In the genomic region with DNA sequence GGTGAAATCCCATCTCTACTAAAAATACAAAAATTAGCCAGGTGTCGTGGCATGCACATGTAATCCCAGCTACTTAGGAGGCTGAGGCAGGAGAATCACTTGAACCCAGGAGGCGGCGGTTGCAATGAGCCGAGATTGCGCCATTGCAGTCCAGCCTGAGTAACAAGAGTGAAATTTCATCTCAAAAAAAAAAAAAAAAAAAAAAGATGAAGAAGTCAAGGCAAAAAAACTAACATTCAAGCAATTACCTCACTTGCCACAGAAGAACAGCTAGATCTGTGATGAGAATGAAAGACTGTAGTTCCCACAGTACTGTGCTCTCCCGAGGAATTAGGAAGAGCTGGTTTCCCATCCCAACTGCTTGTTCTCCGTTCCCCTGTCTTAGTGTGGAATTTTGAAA, we compare ENCODE assay signal across 12 cellular contexts.
A peak's percentile ranks its signal among the peaks of the same experiment; 100 is the strongest.
DNase-seq lines count a peak whose midpoint lies in the region; ATAC-seq and TF ChIP-seq lines count a peak whose summit lies in the region.
"Had no signal": no experiment of that assay in that cellular context is flagged by ENCODE, and none has a peak within 500 bp of the region (broad histone marks: within the 10 kb centered on the region; RNA-seq: fewer than 3 reads in every experiment).

No MANE protein-coding gene starts in this region.

- peaks cover 24 to 44% (median 27%) of the 10 kb centered on the region in 5 donors for H3K27me3 Mint-ChIP-seq in naive thymus-derived CD8-positive, alpha-beta T cell
- H3K27me3 Mint-ChIP-seq in natural killer cell (ENCODE audit: low read depth in 2 of 2), result peaks cover 24 to 60% of the 10 kb centered on the region in 2 donors

- H3K9me2 ChIP-seq in PC-3 (replicated peaks; ENCODE audit: low read length), result no peaks in the 10 kb centered on the region

- ATAC-seq in PC-3 (no peak), natural killer cell (no peak)
- ATAC-seq in naive thymus-derived CD8-positive, alpha-beta T cell, result no peak

- no peak overlapping the region for H2BK5ac ChIP-seq in trophoblast cell (ENCODE audit: low read depth, low read length, poor library complexity)

- DNase-seq in G401 (ENCODE audit: low spot score) (peak; percentile 6), PC-3 (no peak), epithelial cell of prostate (ENCODE audit: low read depth, low spot score) (no peak), trophoblast cell (peak; percentile 54 to 59), islet precursor cell (no peak), natural killer cell (no peak)
- no peak for DNase-seq in naive thymus-derived CD8-positive, alpha-beta T cell
- DNase-seq: CD4-positive, alpha-beta T cell; GOT3; H9 had no signal

- WGBS in trophoblast cell (ENCODE audit: extremely low coverage, insufficient coverage, insufficient read length), result no CpG with 5 or more reads among the region's 7 CpGs

- CTCF ChIA-PET in PC-3 (lab: Charles Lee), result no interaction called here

- POLR2A ChIA-PET in PC-3 (lab: Charles Lee; ENCODE audit: unreplicated experiment), result no interaction called here
- POLR2A ChIA-PET in naive thymus-derived CD8-positive, alpha-beta T cell (lab: Charles Lee), result interaction anchor here (0.7 kb wide), 1 partner anchor 679 kb away, joined by 4 read pairs; no protein-coding TSS in a partner anchor

- no peak overlapping the region for H3K18ac ChIP-seq in trophoblast cell (ENCODE audit: low read length)

- no peak overlapping the region for H3K4ac ChIP-seq in trophoblast cell (ENCODE audit: low read depth, low read length)

- H2AK5ac ChIP-seq in trophoblast cell (ENCODE audit: low read length), result no peak overlapping the region

- no peaks in the 10 kb centered on the region for H3K9me3 Mint-ChIP-seq in naive thymus-derived CD8-positive, alpha-beta T cell
- H3K9me3 Mint-ChIP-seq in natural killer cell, result no peaks in the 10 kb centered on the region
- H3K9me3 Mint-ChIP-seq: CD4-positive, alpha-beta T cell had no signal

- peaks cover 16% of the 10 kb centered on the region for H3K4me1 ChIP-seq in PC-3 (ENCODE audit: insufficient read depth, low read length)
- peaks cover 10 to 25% of the 10 kb centered on the region in 2 experiments for H3K4me1 ChIP-seq in trophoblast cell (ENCODE audit: control insufficient read depth in 1 of 2, insufficient read depth in 2 of 2, low read length in 2 of 2)

- H4K12ac ChIP-seq in trophoblast cell (ENCODE audit: low read depth, low read length), result no peak overlapping the region

- H3K14ac ChIP-seq in trophoblast cell (ENCODE audit: low read length), result no peak overlapping the region

- H3K4me3 ChIP-seq in PC-3 (ENCODE audit: low read length), result no peak overlapping the region
- no peak overlapping the region for H3K4me3 ChIP-seq in trophoblast cell (ENCODE audit: low read depth, low read length)

- no peak overlapping the region for H3K4me3 Mint-ChIP-seq in naive thymus-derived CD8-positive, alpha-beta T cell
- H3K4me3 Mint-ChIP-seq in natural killer cell, result no peak overlapping the region
- H3K4me3 Mint-ChIP-seq: B cell; CD4-positive, alpha-beta T cell; H9 had no signal

- H3K9me3 ChIP-seq in PC-3 (ENCODE audit: low read length), result no peaks in the 10 kb centered on the region
- H3K9me3 ChIP-seq in trophoblast cell (ENCODE audit: insufficient read depth, low read depth, low read length), result no peaks in the 10 kb centered on the region

- H3K36me3 ChIP-seq in PC-3 (ENCODE audit: low read depth, low read length), result no peaks in the 10 kb centered on the region
- no peaks in the 10 kb centered on the region for H3K36me3 ChIP-seq in trophoblast cell (ENCODE audit: control insufficient read depth in 1 of 2, insufficient read depth in 2 of 2, low read length in 2 of 2)

- in situ Hi-C loops in G401 (cut with HindIII; ENCODE audit: low sequenced_read_pairs), result no loop called here

- no peak overlapping the region for H3K27ac Mint-ChIP-seq in naive thymus-derived CD8-positive, alpha-beta T cell
- H3K27ac Mint-ChIP-seq in natural killer cell, result no peak overlapping the region
- H3K27ac Mint-ChIP-seq: B cell; CD4-positive, alpha-beta T cell; H9 had no signal

- H3K23ac ChIP-seq in trophoblast cell (ENCODE audit: low read length), result no peak overlapping the region

- no TSS peak for BruUV-seq in PC-3 (replicated peaks; lab: Mats Ljungman, UMichigan)

- H3K27me3 ChIP-seq in PC-3 (ENCODE audit: low read length), result no peaks in the 10 kb centered on the region
- H3K27me3 ChIP-seq in trophoblast cell (ENCODE audit: insufficient read depth, low read length), result no peaks in the 10 kb centered on the region

- H3K36me3 Mint-ChIP-seq in naive thymus-derived CD8-positive, alpha-beta T cell, result no peaks in the 10 kb centered on the region
- no peaks in the 10 kb centered on the region for H3K36me3 Mint-ChIP-seq in natural killer cell

- H3K4me2 ChIP-seq in PC-3 (ENCODE audit: low read length) (peak overlapping the region; percentile 84; the same call in 1 of the 2 replicates), trophoblast cell (ENCODE audit: low read length) (no peak overlapping the region)

- H4K91ac ChIP-seq in trophoblast cell (ENCODE audit: low read depth, low read length), result no peak overlapping the region

- no peaks in the 10 kb centered on the region for H4K20me1 ChIP-seq in PC-3 (ENCODE audit: low read length)

- intact Hi-C loops in PC-3 (cut with micrococcal nuclease) (loop anchor here (10.0 kb wide), 1 partner anchor 75 kb away; no protein-coding TSS in a partner anchor), natural killer cell (cut with micrococcal nuclease) (no loop called here)

- H3K9ac ChIP-seq in PC-3 (ENCODE audit: low read length), result 0 out of 2 replicates have a peak overlapping the region, but pooled peaks have one; percentile 6
- no peak overlapping the region for H3K9ac ChIP-seq in trophoblast cell (ENCODE audit: low read length)

- no peaks in the 10 kb centered on the region for H3F3A ChIP-seq in PC-3 (ENCODE audit: low read length, unreplicated experiment)

- H3K4me1 Mint-ChIP-seq in naive thymus-derived CD8-positive, alpha-beta T cell, result peaks cover 5 to 9% (median 6%) of the 10 kb centered on the region in 4 donors
- peaks cover 8% of the 10 kb centered on the region in 2 donors for H3K4me1 Mint-ChIP-seq in natural killer cell

- no peak overlapping the region for H4K8ac ChIP-seq in trophoblast cell (ENCODE audit: low read depth, low read length)

- H3K27ac ChIP-seq in PC-3 (ENCODE audit: low read length), result no peak overlapping the region
- peak overlapping the region; percentile 79 for H3K27ac ChIP-seq in epithelial cell of prostate
- no peak overlapping the region for H3K27ac ChIP-seq in trophoblast cell (ENCODE audit: low read depth, low read length)
- H3K27ac ChIP-seq: HL-60 had no signal

- TF ChIP-seq CTCF in PC-3 (conservative IDR thresholded peaks at IDR 0.05; ENCODE audit: low read depth, low read length) (no peak), natural killer cell (IDR thresholded peaks at IDR 0.05) (no peak)

- H2AFZ ChIP-seq in PC-3 (ENCODE audit: low read length) (no peak overlapping the region), trophoblast cell (ENCODE audit: insufficient read depth, low read length, poor library complexity) (no peak overlapping the region)

- H2BK120ac ChIP-seq in trophoblast cell (ENCODE audit: insufficient read depth, low read length, poor library complexity), result no peak overlapping the region

- H3K79me2 ChIP-seq in PC-3 (ENCODE audit: low read length) (no peaks in the 10 kb centered on the region), trophoblast cell (ENCODE audit: control insufficient read depth, insufficient read depth, low read length, poor library complexity) (no peaks in the 10 kb centered on the region)

- peaks cover 2% of the 10 kb centered on the region for H3K79me1 ChIP-seq in trophoblast cell (ENCODE audit: low read length)

- H2BK12ac ChIP-seq in trophoblast cell (ENCODE audit: low read length), result no peak overlapping the region

Comparison
In these comparisons a context has a peak if more than half of its experiments do, and no peak if none do; other contexts are left out.
1. DNase-seq: peak in G401 (single experiment) and trophoblast cell (2 of 2); none in PC-3 (single experiment), epithelial cell of prostate (single experiment), islet precursor cell (single experiment), naive thymus-derived CD8-positive, alpha-beta T cell (0 of 10) and natural killer cell (single experiment).